ENCODE assay signal across 18 cellular contexts in genomic region chr9:8552732-8553131, GRCh38.
"Had no signal": no experiment of that assay in that cellular context is flagged by ENCODE, and none has a peak within 500 bp of the region (broad histone marks: within the 10 kb centered on the region; RNA-seq: fewer than 3 reads in every experiment).

No MANE protein-coding gene starts in this region.

- H3K9me3 Mint-ChIP-seq: activated naive CD4-positive, alpha-beta T cell treated with anti-CD3 and anti-CD28 coated beads, Interleukin-2, amount 50 U/mL, for 72 hours; stimulated activated naive CD8-positive, alpha-beta T cell treated with anti-CD3 and anti-CD28 coated beads, Interleukin-15, Interleukin-2, amounts not matched to agents 100 ng/mL and 50 ng/mL, for 24 hours; T-helper 1 cell treated with Interleukin-12 subunit alpha and Interleukin-12 subunit beta and Interleukin-4 antibody, amounts not matched to agents 30 μg/mL and 1 μg/mL, for 36 hours had no signal

- H3K4me3 Mint-ChIP-seq: naive thymus-derived CD4-positive, alpha-beta T cell; stimulated activated naive CD8-positive, alpha-beta T cell treated with anti-CD3 and anti-CD28 coated beads, Interleukin-15, Interleukin-2, amounts not matched to agents 100 ng/mL and 50 ng/mL, for 24 hours; T-helper 1 cell treated with Interleukin-12 subunit alpha and Interleukin-12 subunit beta and Interleukin-4 antibody, amounts not matched to agents 30 μg/mL and 1 μg/mL, for 36 hours had no signal

- DNase-seq: activated CD4-positive, alpha-beta T cell treated with anti-CD3 and anti-CD28 coated beads, Interleukin-2, amount 50 U/mL, for 48 hours; activated gamma-delta T cell treated with Interleukin-2 at 50 U/mL for 16 hours; adrenal gland; left ventricle myocardium inferior; mesenchymal stem cell; naive thymus-derived CD4-positive, alpha-beta T cell; right cardiac atrium; small intestine; stimulated activated CD4-positive, alpha-beta T cell treated with anti-CD3 and anti-CD28 coated beads, Interleukin-15, amount 100 ng/mL, for 24 hours; stimulated activated CD4-positive, alpha-beta T cell treated with anti-CD3 and anti-CD28 coated beads, Interleukin-2, amount 100 ng/mL, for 48 hours; testis; upper lobe of left lung had no signal

- H3K36me3 ChIP-seq: adrenal gland, cardiac muscle cell, left ventricle myocardium inferior, prostate gland, upper lobe of left lung had no signal

- ATAC-seq: activated CD4-positive, CD25-positive, alpha-beta regulatory T cell treated with anti-CD3 and anti-CD28 coated beads, Interleukin-2, amount 50 U/mL, for 24 hours; activated naive CD4-positive, alpha-beta T cell treated with anti-CD3 and anti-CD28 coated beads, Interleukin-2, amount 50 U/mL, for 72 hours; naive thymus-derived CD4-positive, alpha-beta T cell; right cardiac atrium had no signal

- H3K4me3 ChIP-seq: adrenal gland, cardiac muscle cell, left ventricle myocardium inferior, prostate gland, testis, upper lobe of left lung had no signal

- H3K27me3 ChIP-seq: adrenal gland, cardiac muscle cell, testis, upper lobe of left lung had no signal

- H3K27ac Mint-ChIP-seq: activated naive CD4-positive, alpha-beta T cell treated with anti-CD3 and anti-CD28 coated beads, Interleukin-2, amount 50 U/mL, for 72 hours; naive thymus-derived CD4-positive, alpha-beta T cell; stimulated activated naive CD8-positive, alpha-beta T cell treated with anti-CD3 and anti-CD28 coated beads, Interleukin-15, Interleukin-2, amounts not matched to agents 100 ng/mL and 50 ng/mL, for 24 hours; T-helper 1 cell treated with Interleukin-12 subunit alpha and Interleukin-12 subunit beta and Interleukin-4 antibody, amounts not matched to agents 30 μg/mL and 1 μg/mL, for 36 hours had no signal

- H3K4me1 ChIP-seq: adrenal gland, left ventricle myocardium inferior, prostate gland, testis, upper lobe of left lung had no signal

- H3K36me3 Mint-ChIP-seq: activated naive CD4-positive, alpha-beta T cell treated with anti-CD3 and anti-CD28 coated beads, Interleukin-2, amount 50 U/mL, for 72 hours; naive thymus-derived CD4-positive, alpha-beta T cell had no signal

- H3K4me1 Mint-ChIP-seq: naive thymus-derived CD4-positive, alpha-beta T cell had no signal

- H3K27me3 Mint-ChIP-seq: naive thymus-derived CD4-positive, alpha-beta T cell; stimulated activated naive CD8-positive, alpha-beta T cell treated with anti-CD3 and anti-CD28 coated beads, Interleukin-15, Interleukin-2, amounts not matched to agents 100 ng/mL and 50 ng/mL, for 24 hours had no signal

- H3K9me3 ChIP-seq: adrenal gland, left ventricle myocardium inferior, prostate gland, testis, upper lobe of left lung had no signal

- H3K27ac ChIP-seq: adrenal gland, cardiac muscle cell, left ventricle myocardium inferior, prostate gland, testis, upper lobe of left lung had no signal
